In genomic region chr14:105491366-105492006, GRCh38 we compare ENCODE assay signal across 1 cellular context.
TF ChIP-seq lines count a peak whose summit lies in the region.

No MANE protein-coding gene starts in this region.

TF ChIP-seq in HEK293, 187 proteins besides CTCF, POLR2A, EP300 and RAD21 (continued from another document and continues in another):
- peak; percentile 23; the same call in 1 of the 2 replicates for TF ChIP-seq YY1 (tag by site-specific recombination; IDR thresholded peaks at IDR 0.05)
- TF ChIP-seq, protein P1, sequence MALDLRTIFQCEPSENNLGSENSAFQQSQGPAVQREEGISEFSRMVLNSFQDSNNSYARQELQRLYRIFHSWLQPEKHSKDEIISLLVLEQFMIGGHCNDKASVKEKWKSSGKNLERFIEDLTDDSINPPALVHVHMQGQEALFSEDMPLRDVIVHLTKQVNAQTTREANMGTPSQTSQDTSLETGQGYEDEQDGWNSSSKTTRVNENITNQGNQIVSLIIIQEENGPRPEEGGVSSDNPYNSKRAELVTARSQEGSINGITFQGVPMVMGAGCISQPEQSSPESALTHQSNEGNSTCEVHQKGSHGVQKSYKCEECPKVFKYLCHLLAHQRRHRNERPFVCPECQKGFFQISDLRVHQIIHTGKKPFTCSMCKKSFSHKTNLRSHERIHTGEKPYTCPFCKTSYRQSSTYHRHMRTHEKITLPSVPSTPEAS (tag by site-specific recombination; IDR thresholded peaks at IDR 0.05) = no peak
- no peak for TF ChIP-seq ZBTB49 (tag by site-specific recombination; IDR thresholded peaks at IDR 0.05; ENCODE audit: low read depth)
- no peak for TF ChIP-seq ZNF37A (tag by site-specific recombination; IDR thresholded peaks at IDR 0.05)
- no peak for TF ChIP-seq ZSCAN18 (tag by site-specific recombination; IDR thresholded peaks at IDR 0.05)
- TF ChIP-seq ZFHX2 (tag by site-specific recombination; conservative IDR thresholded peaks at IDR 0.05) = peak; percentile 38
- no peak for TF ChIP-seq ZNF423 (tag by site-specific recombination; IDR thresholded peaks at IDR 0.05)
- TF ChIP-seq OSR2 (tag by site-specific recombination; IDR thresholded peaks at IDR 0.05) = peak; percentile 67
- TF ChIP-seq ZNF623 (tag by site-specific recombination; IDR thresholded peaks at IDR 0.05) = no peak
- no peak for TF ChIP-seq ZNF624 (tag by site-specific recombination; IDR thresholded peaks at IDR 0.05)
- no peak for TF ChIP-seq ZNF707 (tag by site-specific recombination; IDR thresholded peaks at IDR 0.05)
- TF ChIP-seq ZNF561 (tag by site-specific recombination; IDR thresholded peaks at IDR 0.05; ENCODE audit: borderline replicate concordance) = peak; percentile 60; the same call in 1 of the 2 replicates
- no peak for TF ChIP-seq SETDB1 (IDR thresholded peaks at IDR 0.05; ENCODE audit: insufficient read length, low read length)
- TF ChIP-seq ZNF214 (tag by site-specific recombination; IDR thresholded peaks at IDR 0.05; ENCODE audit: borderline replicate concordance) = no peak
- TF ChIP-seq PATZ1 (tag by site-specific recombination; IDR thresholded peaks at IDR 0.05) = peak; percentile 67
- TF ChIP-seq, protein P2, sequence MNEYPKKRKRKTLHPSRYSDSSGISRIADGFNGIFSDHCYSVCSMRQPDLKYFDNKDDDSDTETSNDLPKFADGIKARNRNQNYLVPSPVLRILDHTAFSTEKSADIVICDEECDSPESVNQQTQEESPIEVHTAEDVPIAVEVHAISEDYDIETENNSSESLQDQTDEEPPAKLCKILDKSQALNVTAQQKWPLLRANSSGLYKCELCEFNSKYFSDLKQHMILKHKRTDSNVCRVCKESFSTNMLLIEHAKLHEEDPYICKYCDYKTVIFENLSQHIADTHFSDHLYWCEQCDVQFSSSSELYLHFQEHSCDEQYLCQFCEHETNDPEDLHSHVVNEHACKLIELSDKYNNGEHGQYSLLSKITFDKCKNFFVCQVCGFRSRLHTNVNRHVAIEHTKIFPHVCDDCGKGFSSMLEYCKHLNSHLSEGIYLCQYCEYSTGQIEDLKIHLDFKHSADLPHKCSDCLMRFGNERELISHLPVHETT (tag by site-specific recombination; IDR thresholded peaks at IDR 0.05) = no peak
- no peak for TF ChIP-seq ZNF514 (tag by site-specific recombination; IDR thresholded peaks at IDR 0.05)
- TF ChIP-seq ZBTB11 (tag by site-specific recombination; conservative IDR thresholded peaks at IDR 0.05; ENCODE audit: low read depth) = no peak
- TF ChIP-seq ZNF169 (tag by site-specific recombination; IDR thresholded peaks at IDR 0.05) = 0 out of 2 replicates have a peak, but pooled peaks have one; percentile 34
- TF ChIP-seq RBAK (tag by site-specific recombination; IDR thresholded peaks at IDR 0.05) = no peak
- no peak for TF ChIP-seq ZNF658 (tag by site-specific recombination; IDR thresholded peaks at IDR 0.05)
- TF ChIP-seq ZNF223 (tag by site-specific recombination; IDR thresholded peaks at IDR 0.05) = no peak
- no peak for TF ChIP-seq ZNF521 (tag by site-specific recombination; IDR thresholded peaks at IDR 0.05)
- TF ChIP-seq KLF7 (tag by site-specific recombination; IDR thresholded peaks at IDR 0.05; ENCODE audit: borderline replicate concordance) = no peak
- no peak for TF ChIP-seq ZNF530 (tag by site-specific recombination; IDR thresholded peaks at IDR 0.05; ENCODE audit: low read depth)
- TF ChIP-seq GLIS2 (tag by site-specific recombination; IDR thresholded peaks at IDR 0.05) = 0 out of 2 replicates have a peak, but pooled peaks have one; percentile 34
- TF ChIP-seq, protein P3, sequence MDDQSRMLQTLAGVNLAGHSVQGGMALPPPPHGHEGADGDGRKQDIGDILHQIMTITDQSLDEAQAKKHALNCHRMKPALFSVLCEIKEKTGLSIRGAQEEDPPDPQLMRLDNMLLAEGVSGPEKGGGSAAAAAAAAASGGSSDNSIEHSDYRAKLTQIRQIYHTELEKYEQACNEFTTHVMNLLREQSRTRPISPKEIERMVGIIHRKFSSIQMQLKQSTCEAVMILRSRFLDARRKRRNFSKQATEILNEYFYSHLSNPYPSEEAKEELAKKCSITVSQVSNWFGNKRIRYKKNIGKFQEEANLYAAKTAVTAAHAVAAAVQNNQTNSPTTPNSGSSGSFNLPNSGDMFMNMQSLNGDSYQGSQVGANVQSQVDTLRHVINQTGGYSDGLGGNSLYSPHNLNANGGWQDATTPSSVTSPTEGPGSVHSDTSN (CRISPR knock-in tag; IDR thresholded peaks at IDR 0.05) = no peak
- no peak for TF ChIP-seq ZNF837 (tag by site-specific recombination; IDR thresholded peaks at IDR 0.05)
- TF ChIP-seq ZNF146 (tag by site-specific recombination; IDR thresholded peaks at IDR 0.05) = 0 out of 2 replicates have a peak, but pooled peaks have one; percentile 18
- no peak for TF ChIP-seq KLF16 (tag by site-specific recombination; IDR thresholded peaks at IDR 0.05)
- TF ChIP-seq ZNF747 (tag by site-specific recombination; IDR thresholded peaks at IDR 0.05) = no peak
- TF ChIP-seq, protein P4, sequence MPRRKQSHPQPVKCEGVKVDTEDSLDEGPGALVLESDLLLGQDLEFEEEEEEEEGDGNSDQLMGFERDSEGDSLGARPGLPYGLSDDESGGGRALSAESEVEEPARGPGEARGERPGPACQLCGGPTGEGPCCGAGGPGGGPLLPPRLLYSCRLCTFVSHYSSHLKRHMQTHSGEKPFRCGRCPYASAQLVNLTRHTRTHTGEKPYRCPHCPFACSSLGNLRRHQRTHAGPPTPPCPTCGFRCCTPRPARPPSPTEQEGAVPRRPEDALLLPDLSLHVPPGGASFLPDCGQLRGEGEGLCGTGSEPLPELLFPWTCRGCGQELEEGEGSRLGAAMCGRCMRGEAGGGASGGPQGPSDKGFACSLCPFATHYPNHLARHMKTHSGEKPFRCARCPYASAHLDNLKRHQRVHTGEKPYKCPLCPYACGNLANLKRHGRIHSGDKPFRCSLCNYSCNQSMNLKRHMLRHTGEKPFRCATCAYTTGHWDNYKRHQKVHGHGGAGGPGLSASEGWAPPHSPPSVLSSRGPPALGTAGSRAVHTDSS (tag by site-specific recombination; IDR thresholded peaks at IDR 0.05) = no peak
- TF ChIP-seq, protein P5, sequence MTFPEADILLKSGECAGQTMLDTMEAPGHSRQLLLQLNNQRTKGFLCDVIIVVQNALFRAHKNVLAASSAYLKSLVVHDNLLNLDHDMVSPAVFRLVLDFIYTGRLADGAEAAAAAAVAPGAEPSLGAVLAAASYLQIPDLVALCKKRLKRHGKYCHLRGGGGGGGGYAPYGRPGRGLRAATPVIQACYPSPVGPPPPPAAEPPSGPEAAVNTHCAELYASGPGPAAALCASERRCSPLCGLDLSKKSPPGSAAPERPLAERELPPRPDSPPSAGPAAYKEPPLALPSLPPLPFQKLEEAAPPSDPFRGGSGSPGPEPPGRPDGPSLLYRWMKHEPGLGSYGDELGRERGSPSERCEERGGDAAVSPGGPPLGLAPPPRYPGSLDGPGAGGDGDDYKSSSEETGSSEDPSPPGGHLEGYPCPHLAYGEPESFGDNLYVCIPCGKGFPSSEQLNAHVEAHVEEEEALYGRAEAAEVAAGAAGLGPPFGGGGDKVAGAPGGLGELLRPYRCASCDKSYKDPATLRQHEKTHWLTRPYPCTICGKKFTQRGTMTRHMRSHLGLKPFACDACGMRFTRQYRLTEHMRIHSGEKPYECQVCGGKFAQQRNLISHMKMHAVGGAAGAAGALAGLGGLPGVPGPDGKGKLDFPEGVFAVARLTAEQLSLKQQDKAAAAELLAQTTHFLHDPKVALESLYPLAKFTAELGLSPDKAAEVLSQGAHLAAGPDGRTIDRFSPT (tag by site-specific recombination; IDR thresholded peaks at IDR 0.05) = peak; percentile 93
- no peak for TF ChIP-seq ZNF670 (tag by site-specific recombination; IDR thresholded peaks at IDR 0.05; ENCODE audit: low read depth)
- peak; percentile 58; the same call in 1 of the 2 replicates for TF ChIP-seq ZFP69B (tag by site-specific recombination; IDR thresholded peaks at IDR 0.05)
- TF ChIP-seq, protein P6, sequence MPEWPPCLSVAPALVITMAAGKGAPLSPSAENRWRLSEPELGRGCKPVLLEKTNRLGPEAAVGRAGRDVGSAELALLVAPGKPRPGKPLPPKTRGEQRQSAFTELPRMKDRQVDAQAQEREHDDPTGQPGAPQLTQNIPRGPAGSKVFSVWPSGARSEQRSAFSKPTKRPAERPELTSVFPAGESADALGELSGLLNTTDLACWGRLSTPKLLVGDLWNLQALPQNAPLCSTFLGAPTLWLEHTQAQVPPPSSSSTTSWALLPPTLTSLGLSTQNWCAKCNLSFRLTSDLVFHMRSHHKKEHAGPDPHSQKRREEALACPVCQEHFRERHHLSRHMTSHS (tag by site-specific recombination; IDR thresholded peaks at IDR 0.05) = no peak
- no peak for TF ChIP-seq ZNF585B (tag by site-specific recombination; IDR thresholded peaks at IDR 0.05)
- no peak for TF ChIP-seq ZFP37 (tag by site-specific recombination; IDR thresholded peaks at IDR 0.05)
- TF ChIP-seq PRDM6 (tag by site-specific recombination; IDR thresholded peaks at IDR 0.05) = no peak
- TF ChIP-seq ZBTB20 (tag by site-specific recombination; IDR thresholded peaks at IDR 0.05) = no peak
- no peak for TF ChIP-seq SP7 (tag by site-specific recombination; IDR thresholded peaks at IDR 0.05)
- no peak for TF ChIP-seq ZEB2 (tag by site-specific recombination; IDR thresholded peaks at IDR 0.05)
- peak; percentile 59; the same call in 1 of the 2 replicates for TF ChIP-seq ZNF677 (tag by site-specific recombination; IDR thresholded peaks at IDR 0.05)
- TF ChIP-seq ZSCAN30 (tag by site-specific recombination; IDR thresholded peaks at IDR 0.05) = peak; percentile 81
